Comparison of ENCODE assay signal across 30 cellular contexts in the genomic region with DNA sequence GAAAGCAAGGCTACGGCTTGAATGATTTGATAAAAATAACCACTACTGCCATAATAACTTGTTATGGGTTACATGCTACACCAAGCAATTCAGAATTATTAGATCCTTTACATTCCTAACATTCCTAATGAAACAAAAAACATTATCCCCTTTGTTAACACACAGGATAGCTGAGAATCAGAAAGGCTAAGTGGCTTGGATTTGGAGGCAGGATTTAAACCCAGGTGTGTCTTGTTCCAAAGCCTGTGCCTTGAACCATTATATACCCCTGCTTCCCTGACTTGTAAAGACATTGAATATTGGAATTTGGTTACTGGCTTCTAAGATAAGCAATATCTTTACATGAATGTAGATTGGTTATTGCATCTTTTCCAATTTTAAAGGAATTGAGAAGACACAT.
"Had no signal": no experiment of that assay in that cellular context is flagged by ENCODE, and none has a peak within 500 bp of the region (broad histone marks: within the 10 kb centered on the region; RNA-seq: fewer than 3 reads in every experiment).

No MANE protein-coding gene starts in this region.

- H3K4me3 ChIP-seq: esophagus muscularis mucosa, right atrium auricular region, suprapubic skin, transverse colon had no signal

- H3K27me3 ChIP-seq: esophagus muscularis mucosa, foreskin keratinocyte, right atrium auricular region, suprapubic skin, transverse colon had no signal

- H2AFZ ChIP-seq: parathyroid adenoma had no signal

- H3K27ac ChIP-seq: esophagus muscularis mucosa, foreskin keratinocyte, parathyroid adenoma, right atrium auricular region, suprapubic skin, transverse colon, VCaP had no signal

- H3K36me3 ChIP-seq: esophagus muscularis mucosa, right atrium auricular region, suprapubic skin, transverse colon had no signal

- H3K79me2 ChIP-seq: parathyroid adenoma had no signal

- H3K27ac Mint-ChIP-seq: activated CD4-positive, alpha-beta memory T cell treated with anti-CD3 and anti-CD28 coated beads, Interleukin-2, amount 10 ng/mL, durations not matched to agents 7 days and 5 days; activated CD4-positive, alpha-beta T cell treated with anti-CD3 and anti-CD28 coated beads, Interleukin-2, amount 10 ng/mL, durations not matched to agents 7 days and 5 days; activated T-cell treated with anti-CD3 and anti-CD28 coated beads, Interleukin-2, amount 50 U/mL, for 24 hours; activated T-helper 17 cell treated with anti-CD3 and anti-CD28 coated beads, Interleukin-2, amount 50 U/mL, for 72 hours; dendritic cell treated with granulocyte-macrophage colony-stimulating factor and Interleukin-4, amounts not matched to agents 40 ng/mL and 50 ng/mL, for 4 days; immature natural killer cell; naive thymus-derived CD4-positive, alpha-beta T cell; T-helper 1 cell treated with Interleukin-12 subunit alpha and Interleukin-12 subunit beta and Interleukin-4 antibody, amounts not matched to agents 30 μg/mL and 1 μg/mL, for 36 hours had no signal

- H3K4me3 Mint-ChIP-seq: activated CD4-positive, alpha-beta memory T cell treated with anti-CD3 and anti-CD28 coated beads, Interleukin-2, amount 10 ng/mL, durations not matched to agents 7 days and 5 days; activated CD4-positive, alpha-beta T cell treated with anti-CD3 and anti-CD28 coated beads, Interleukin-2, amount 10 ng/mL, durations not matched to agents 7 days and 5 days; activated T-cell treated with anti-CD3 and anti-CD28 coated beads, Interleukin-2, amount 50 U/mL, for 24 hours; activated T-helper 17 cell treated with anti-CD3 and anti-CD28 coated beads, Interleukin-2, amount 50 U/mL, for 72 hours; central memory CD8-positive, alpha-beta T cell; dendritic cell treated with granulocyte-macrophage colony-stimulating factor and Interleukin-4, amounts not matched to agents 40 ng/mL and 50 ng/mL, for 4 days; immature natural killer cell; naive thymus-derived CD4-positive, alpha-beta T cell; T-helper 1 cell treated with Interleukin-12 subunit alpha and Interleukin-12 subunit beta and Interleukin-4 antibody, amounts not matched to agents 30 μg/mL and 1 μg/mL, for 36 hours had no signal

- DNase-seq: activated CD4-positive, alpha-beta memory T cell treated with anti-CD3 and anti-CD28 coated beads, Interleukin-2, amount 10 ng/mL, durations not matched to agents 7 days and 5 days; activated CD4-positive, alpha-beta T cell treated with anti-CD3 and anti-CD28 coated beads, Interleukin-2, amount 10 ng/mL, durations not matched to agents 7 days and 5 days; activated CD8-positive, alpha-beta memory T cell treated with anti-CD3 and anti-CD28 coated beads, Interleukin-2, amount 50 U/mL, for 48 hours; activated gamma-delta T cell treated with Interleukin-2 at 50 U/mL for 16 hours; activated naive CD4-positive, alpha-beta T cell treated with anti-CD3 and anti-CD28 coated beads, Interleukin-2, amount 50 U/mL, for 16 hours; activated T-cell treated with anti-CD3 and anti-CD28 coated beads, Interleukin-2, amount 50 U/mL, for 24 hours; amygdala; foreskin keratinocyte; immature natural killer cell; kidney; left colon; mammary epithelial cell; midbrain; naive thymus-derived CD4-positive, alpha-beta T cell; nucleus accumbens; stimulated activated CD4-positive, alpha-beta T cell treated with anti-CD3 and anti-CD28 coated beads, Interleukin-15, amount 100 ng/mL, for 24 hours; stimulated activated CD4-positive, alpha-beta T cell treated with anti-CD3 and anti-CD28 coated beads, Interleukin-2, amount 100 ng/mL, for 24 hours; stimulated activated naive CD4-positive, alpha-beta T cell; T-helper 9 cell; transverse colon had no signal

- H3K4me1 Mint-ChIP-seq: activated CD4-positive, alpha-beta memory T cell treated with anti-CD3 and anti-CD28 coated beads, Interleukin-2, amount 10 ng/mL, durations not matched to agents 7 days and 5 days; activated CD4-positive, alpha-beta T cell treated with anti-CD3 and anti-CD28 coated beads, Interleukin-2, amount 10 ng/mL, durations not matched to agents 7 days and 5 days; activated T-helper 17 cell treated with anti-CD3 and anti-CD28 coated beads, Interleukin-2, amount 50 U/mL, for 72 hours; central memory CD8-positive, alpha-beta T cell; naive thymus-derived CD4-positive, alpha-beta T cell had no signal

- H3K9me3 Mint-ChIP-seq: activated CD4-positive, alpha-beta memory T cell treated with anti-CD3 and anti-CD28 coated beads, Interleukin-2, amount 10 ng/mL, durations not matched to agents 7 days and 5 days; activated CD4-positive, alpha-beta T cell treated with anti-CD3 and anti-CD28 coated beads, Interleukin-2, amount 10 ng/mL, durations not matched to agents 7 days and 5 days; activated T-cell treated with anti-CD3 and anti-CD28 coated beads, Interleukin-2, amount 50 U/mL, for 24 hours; dendritic cell treated with granulocyte-macrophage colony-stimulating factor and Interleukin-4, amounts not matched to agents 40 ng/mL and 50 ng/mL, for 4 days; T-helper 1 cell treated with Interleukin-12 subunit alpha and Interleukin-12 subunit beta and Interleukin-4 antibody, amounts not matched to agents 30 μg/mL and 1 μg/mL, for 36 hours had no signal

- H3K9ac ChIP-seq: parathyroid adenoma had no signal

- H3K27me3 Mint-ChIP-seq: activated CD4-positive, alpha-beta memory T cell treated with anti-CD3 and anti-CD28 coated beads, Interleukin-2, amount 10 ng/mL, durations not matched to agents 7 days and 5 days; activated CD4-positive, alpha-beta T cell treated with anti-CD3 and anti-CD28 coated beads, Interleukin-2, amount 10 ng/mL, durations not matched to agents 7 days and 5 days; activated T-cell treated with anti-CD3 and anti-CD28 coated beads, Interleukin-2, amount 50 U/mL, for 24 hours; activated T-helper 17 cell treated with anti-CD3 and anti-CD28 coated beads, Interleukin-2, amount 50 U/mL, for 72 hours; central memory CD8-positive, alpha-beta T cell; dendritic cell treated with granulocyte-macrophage colony-stimulating factor and Interleukin-4, amounts not matched to agents 40 ng/mL and 50 ng/mL, for 4 days; naive thymus-derived CD4-positive, alpha-beta T cell had no signal

- H3K9me3 ChIP-seq: esophagus muscularis mucosa, right atrium auricular region, suprapubic skin, transverse colon had no signal

- H3K4me1 ChIP-seq: esophagus muscularis mucosa, foreskin keratinocyte, parathyroid adenoma, right atrium auricular region, suprapubic skin, transverse colon had no signal

- H3K36me3 Mint-ChIP-seq: immature natural killer cell; naive thymus-derived CD4-positive, alpha-beta T cell had no signal

- ATAC-seq: activated CD4-positive, CD25-positive, alpha-beta regulatory T cell treated with anti-CD3 and anti-CD28 coated beads, Interleukin-2, amount 50 U/mL, for 24 hours; activated T-helper 17 cell treated with anti-CD3 and anti-CD28 coated beads, Interleukin-2, amount 50 U/mL, for 72 hours; foreskin keratinocyte; left colon; naive thymus-derived CD4-positive, alpha-beta T cell had no signal
